In the genomic region with DNA sequence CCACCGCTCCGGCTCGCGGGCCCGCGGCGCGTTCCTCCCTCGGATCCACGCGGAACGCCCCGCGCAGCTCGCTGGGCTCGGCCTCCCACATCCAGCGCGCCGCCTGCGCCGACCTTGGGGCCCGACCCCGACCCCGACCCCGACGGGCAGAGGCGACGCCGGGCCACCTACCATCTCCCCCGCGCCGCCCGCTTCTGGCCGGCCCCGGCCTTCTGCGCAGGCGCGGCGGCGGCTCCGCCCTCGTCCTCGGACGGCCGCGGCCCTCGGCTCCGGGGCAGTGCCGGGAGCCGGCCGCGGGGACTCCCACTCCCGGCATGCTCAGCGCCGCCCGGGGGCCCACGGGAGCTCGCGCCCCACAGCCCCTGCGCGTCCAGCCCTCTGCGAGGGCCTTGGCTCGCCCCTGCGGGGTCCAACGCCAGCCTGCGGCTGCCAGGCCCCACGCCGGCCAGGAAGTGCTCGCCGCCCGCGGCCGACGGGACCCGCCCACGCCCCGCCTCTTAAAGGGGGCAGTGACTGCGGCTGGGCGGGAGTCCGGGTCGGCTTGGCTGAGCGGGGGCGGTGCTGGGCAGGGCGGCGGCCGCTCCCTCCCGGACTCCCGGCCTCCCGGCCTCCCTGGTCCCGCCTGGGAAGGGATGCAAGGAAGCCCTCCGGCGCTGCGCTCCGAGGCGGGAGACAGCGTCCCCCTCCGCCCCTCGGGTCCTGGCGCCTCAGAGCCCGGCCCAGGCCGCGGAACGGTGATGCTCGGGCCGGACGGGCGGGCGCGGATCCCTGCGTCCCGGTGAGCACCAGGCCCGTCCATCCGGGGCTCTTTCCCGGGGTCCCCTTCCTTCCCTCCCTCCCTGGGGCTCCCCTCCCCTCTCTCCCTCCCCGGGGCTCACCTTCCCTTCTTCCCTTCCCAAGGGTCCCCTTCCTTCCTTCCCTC, we compare ENCODE assay signal across 1 cellular context.
TF ChIP-seq lines count a peak whose summit lies in the region.

A gene (minus strand): TSS at position 216 of the 922 bp plus-strand sequence. CDS start 42 bp downstream, at position 174.

TF ChIP-seq in HCT116, 20 proteins besides CTCF, POLR2A, EP300 and RAD21 (continued from another document):
- TF ChIP-seq, protein P1, sequence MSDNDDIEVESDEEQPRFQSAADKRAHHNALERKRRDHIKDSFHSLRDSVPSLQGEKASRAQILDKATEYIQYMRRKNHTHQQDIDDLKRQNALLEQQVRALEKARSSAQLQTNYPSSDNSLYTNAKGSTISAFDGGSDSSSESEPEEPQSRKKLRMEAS (IDR thresholded peaks at IDR 0.05), result no peak
- TF ChIP-seq, protein P2, sequence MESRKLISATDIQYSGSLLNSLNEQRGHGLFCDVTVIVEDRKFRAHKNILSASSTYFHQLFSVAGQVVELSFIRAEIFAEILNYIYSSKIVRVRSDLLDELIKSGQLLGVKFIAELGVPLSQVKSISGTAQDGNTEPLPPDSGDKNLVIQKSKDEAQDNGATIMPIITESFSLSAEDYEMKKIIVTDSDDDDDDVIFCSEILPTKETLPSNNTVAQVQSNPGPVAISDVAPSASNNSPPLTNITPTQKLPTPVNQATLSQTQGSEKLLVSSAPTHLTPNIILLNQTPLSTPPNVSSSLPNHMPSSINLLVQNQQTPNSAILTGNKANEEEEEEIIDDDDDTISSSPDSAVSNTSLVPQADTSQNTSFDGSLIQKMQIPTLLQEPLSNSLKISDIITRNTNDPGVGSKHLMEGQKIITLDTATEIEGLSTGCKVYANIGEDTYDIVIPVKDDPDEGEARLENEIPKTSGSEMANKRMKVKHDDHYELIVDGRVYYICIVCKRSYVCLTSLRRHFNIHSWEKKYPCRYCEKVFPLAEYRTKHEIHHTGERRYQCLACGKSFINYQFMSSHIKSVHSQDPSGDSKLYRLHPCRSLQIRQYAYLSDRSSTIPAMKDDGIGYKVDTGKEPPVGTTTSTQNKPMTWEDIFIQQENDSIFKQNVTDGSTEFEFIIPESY (IDR thresholded peaks at IDR 0.05; ENCODE audit: extremely low read depth, insufficient replicate concordance, low read length), result no peak
- no peak for TF ChIP-seq TCF7L2 (IDR thresholded peaks at IDR 0.05; ENCODE audit: borderline replicate concordance, extremely low read depth, insufficient read depth, insufficient read length)
- TF ChIP-seq, protein P3, sequence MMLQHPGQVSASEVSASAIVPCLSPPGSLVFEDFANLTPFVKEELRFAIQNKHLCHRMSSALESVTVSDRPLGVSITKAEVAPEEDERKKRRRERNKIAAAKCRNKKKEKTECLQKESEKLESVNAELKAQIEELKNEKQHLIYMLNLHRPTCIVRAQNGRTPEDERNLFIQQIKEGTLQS (IDR thresholded peaks at IDR 0.05), result no peak
- TF ChIP-seq ELF1 (IDR thresholded peaks at IDR 0.05; ENCODE audit: borderline replicate concordance, low read depth), result no peak
- no peak for TF ChIP-seq EZH2phosphoT487 (IDR thresholded peaks at IDR 0.05; ENCODE audit: borderline replicate concordance)
- TF ChIP-seq, protein P4, sequence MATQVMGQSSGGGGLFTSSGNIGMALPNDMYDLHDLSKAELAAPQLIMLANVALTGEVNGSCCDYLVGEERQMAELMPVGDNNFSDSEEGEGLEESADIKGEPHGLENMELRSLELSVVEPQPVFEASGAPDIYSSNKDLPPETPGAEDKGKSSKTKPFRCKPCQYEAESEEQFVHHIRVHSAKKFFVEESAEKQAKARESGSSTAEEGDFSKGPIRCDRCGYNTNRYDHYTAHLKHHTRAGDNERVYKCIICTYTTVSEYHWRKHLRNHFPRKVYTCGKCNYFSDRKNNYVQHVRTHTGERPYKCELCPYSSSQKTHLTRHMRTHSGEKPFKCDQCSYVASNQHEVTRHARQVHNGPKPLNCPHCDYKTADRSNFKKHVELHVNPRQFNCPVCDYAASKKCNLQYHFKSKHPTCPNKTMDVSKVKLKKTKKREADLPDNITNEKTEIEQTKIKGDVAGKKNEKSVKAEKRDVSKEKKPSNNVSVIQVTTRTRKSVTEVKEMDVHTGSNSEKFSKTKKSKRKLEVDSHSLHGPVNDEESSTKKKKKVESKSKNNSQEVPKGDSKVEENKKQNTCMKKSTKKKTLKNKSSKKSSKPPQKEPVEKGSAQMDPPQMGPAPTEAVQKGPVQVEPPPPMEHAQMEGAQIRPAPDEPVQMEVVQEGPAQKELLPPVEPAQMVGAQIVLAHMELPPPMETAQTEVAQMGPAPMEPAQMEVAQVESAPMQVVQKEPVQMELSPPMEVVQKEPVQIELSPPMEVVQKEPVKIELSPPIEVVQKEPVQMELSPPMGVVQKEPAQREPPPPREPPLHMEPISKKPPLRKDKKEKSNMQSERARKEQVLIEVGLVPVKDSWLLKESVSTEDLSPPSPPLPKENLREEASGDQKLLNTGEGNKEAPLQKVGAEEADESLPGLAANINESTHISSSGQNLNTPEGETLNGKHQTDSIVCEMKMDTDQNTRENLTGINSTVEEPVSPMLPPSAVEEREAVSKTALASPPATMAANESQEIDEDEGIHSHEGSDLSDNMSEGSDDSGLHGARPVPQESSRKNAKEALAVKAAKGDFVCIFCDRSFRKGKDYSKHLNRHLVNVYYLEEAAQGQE (IDR thresholded peaks at IDR 0.05; ENCODE audit: low read depth), result no peak
- no peak for TF ChIP-seq FOSL1 (IDR thresholded peaks at IDR 0.05; ENCODE audit: low read depth)
- no peak for TF ChIP-seq EGR1 (IDR thresholded peaks at IDR 0.05; ENCODE audit: low read depth)
- no peak for TF ChIP-seq CBX3 (IDR thresholded peaks at IDR 0.05; ENCODE audit: low read depth)
- TF ChIP-seq SP1 (IDR thresholded peaks at IDR 0.05; ENCODE audit: low read depth), result no peak
